10 cellular contexts compared by ENCODE assay signal in the genomic region with DNA sequence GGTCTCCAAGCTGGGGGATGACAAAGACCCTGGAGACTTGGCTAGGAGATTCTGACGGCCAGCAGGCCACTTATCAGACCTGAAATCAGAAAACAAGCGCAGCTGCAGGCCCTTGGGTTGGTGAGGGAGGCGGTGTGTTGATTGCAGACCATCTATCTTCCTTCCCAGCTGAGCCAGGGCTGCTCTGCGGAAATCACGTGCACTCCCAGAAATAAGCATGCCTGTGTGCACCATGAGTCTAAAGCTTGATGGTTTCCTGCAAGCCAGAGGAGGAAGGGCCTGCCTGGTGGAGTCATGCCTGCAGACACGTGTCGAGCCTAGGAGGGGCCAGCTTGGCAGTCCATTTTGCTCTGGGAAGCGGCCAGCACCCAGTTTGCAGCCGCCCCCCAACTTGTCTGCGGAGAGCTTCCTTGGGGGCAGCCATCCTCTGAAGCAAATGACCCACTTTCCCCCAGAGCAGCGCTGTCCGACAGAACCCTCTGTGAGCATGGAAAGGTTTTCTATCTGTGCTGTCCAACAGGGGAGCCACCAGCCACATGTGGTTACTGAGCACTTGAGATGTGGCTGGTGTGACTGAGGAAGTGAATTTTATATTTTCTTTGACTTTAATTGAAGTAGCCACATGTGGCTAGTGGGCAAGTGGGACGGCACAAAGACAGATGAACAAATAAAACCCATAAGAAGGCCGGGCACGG.
A peak's percentile ranks its signal among the peaks of the same experiment; 100 is the strongest.
DNase-seq lines count a peak whose midpoint lies in the region; ATAC-seq and TF ChIP-seq lines count a peak whose summit lies in the region.
"Had no signal": no experiment of that assay in that cellular context is flagged by ENCODE, and none has a peak within 500 bp of the region (broad histone marks: within the 10 kb centered on the region; RNA-seq: fewer than 3 reads in every experiment).

No MANE protein-coding gene starts in this region.

- intact Hi-C loops in CD14-positive monocyte (cut with micrococcal nuclease) = no loop called here

- H3K27me3 Mint-ChIP-seq in CD14-positive monocyte (ENCODE audit: low read depth in 3 of 3) (peaks cover 0 to 16% (median 0%) of the 10 kb centered on the region in 3 donors), mesothelial cell of epicardium (ENCODE audit: low read depth) (no peaks in the 10 kb centered on the region)
- no peaks in the 10 kb centered on the region for H3K27me3 Mint-ChIP-seq in activated T-helper 17 cell treated with anti-CD3 and anti-CD28 coated beads, Interleukin-2, amount 50 U/mL, for 72 hours

- H3K4me1 Mint-ChIP-seq in CD14-positive monocyte = peaks cover 13% of the 10 kb centered on the region
- H3K4me1 Mint-ChIP-seq in mesothelial cell of epicardium = peaks cover 16% of the 10 kb centered on the region
- no peaks in the 10 kb centered on the region for H3K4me1 Mint-ChIP-seq in activated T-helper 17 cell treated with anti-CD3 and anti-CD28 coated beads, Interleukin-2, amount 50 U/mL, for 72 hours

- no peaks in the 10 kb centered on the region for H4K20me1 ChIP-seq in fibroblast of lung (ENCODE audit: control insufficient read depth, extremely low read depth, insufficient read depth, low read length)

- peak; percentile 52 for DNase-seq in CD14-positive monocyte (ENCODE audit: low spot score)
- DNase-seq in NCI-H146 treated with DMSO at 0.1 percent for 48 hours (lab: John Stamatoyannopoulos, UW; ENCODE audit: unreplicated experiment) = peak; percentile 7
- DNase-seq in fibroblast of lung (ENCODE audit: low read depth in 2 of 2) = peak; percentile 28 to 50
- no peak for DNase-seq in mesothelial cell of epicardium (ENCODE audit: low spot score in 2 of 2, unreplicated experiment in 2 of 2)
- no peak for DNase-seq in NCI-H2171 (lab: John Stamatoyannopoulos, UW)
- no peak for DNase-seq in NCI-H2196 treated with DMSO at 0.1 percent for 48 hours (lab: John Stamatoyannopoulos, UW; ENCODE audit: unreplicated experiment)
- DNase-seq: MM.1S, WERI-Rb-1 had no signal

- H3K36me3 Mint-ChIP-seq in CD14-positive monocyte (no peaks in the 10 kb centered on the region), mesothelial cell of epicardium (peaks cover 1% of the 10 kb centered on the region)
- H3K36me3 Mint-ChIP-seq in activated T-helper 17 cell treated with anti-CD3 and anti-CD28 coated beads, Interleukin-2, amount 50 U/mL, for 72 hours (ENCODE audit: low read depth) = no peaks in the 10 kb centered on the region

- no peak overlapping the region for H3K4me2 ChIP-seq in fibroblast of lung (ENCODE audit: extremely low read depth, insufficient read depth, low read length)

- no peak overlapping the region for H2AFZ ChIP-seq in fibroblast of lung (ENCODE audit: low read length)

- no peaks in the 10 kb centered on the region for H3K36me3 ChIP-seq in fibroblast of lung (ENCODE audit: control insufficient read depth, insufficient read depth, low read length)
- H3K36me3 ChIP-seq: WERI-Rb-1 had no signal

- H3K9me3 Mint-ChIP-seq in CD14-positive monocyte (peaks cover 0 to 18% (median 9%) of the 10 kb centered on the region in 7 donors), mesothelial cell of epicardium (peaks cover 19% of the 10 kb centered on the region)
- H3K9me3 Mint-ChIP-seq in activated T-helper 17 cell treated with anti-CD3 and anti-CD28 coated beads, Interleukin-2, amount 50 U/mL, for 72 hours = no peaks in the 10 kb centered on the region

- H3K27ac Mint-ChIP-seq in CD14-positive monocyte (peak overlapping the region in 3 of 7 donors; percentile 14 to 74 (median 53)), mesothelial cell of epicardium (peak overlapping the region; percentile 16)
- H3K27ac Mint-ChIP-seq in activated T-helper 17 cell treated with anti-CD3 and anti-CD28 coated beads, Interleukin-2, amount 50 U/mL, for 72 hours = no peak overlapping the region

- H3K4me3 Mint-ChIP-seq in CD14-positive monocyte (no peak overlapping the region), mesothelial cell of epicardium (no peak overlapping the region)
- no peak overlapping the region for H3K4me3 Mint-ChIP-seq in activated T-helper 17 cell treated with anti-CD3 and anti-CD28 coated beads, Interleukin-2, amount 50 U/mL, for 72 hours

- no peaks in the 10 kb centered on the region for H3K79me2 ChIP-seq in fibroblast of lung (ENCODE audit: control insufficient read depth, insufficient read depth, low read length)

- no peak for ATAC-seq in GM18520 (IDR thresholded peaks at IDR 0.05; ENCODE audit: unreplicated experiment)
- ATAC-seq in activated T-helper 17 cell treated with anti-CD3 and anti-CD28 coated beads, Interleukin-2, amount 50 U/mL, for 72 hours (replicated peaks) = no peak

- H3K9me3 ChIP-seq in fibroblast of lung (ENCODE audit: control insufficient read depth, insufficient read depth, low read depth, low read length) = no peaks in the 10 kb centered on the region

- TF ChIP-seq CTCF in CD14-positive monocyte (IDR thresholded peaks at IDR 0.05) (no peak), fibroblast of lung (conservative IDR thresholded peaks at IDR 0.05 in 1 of 2, IDR thresholded peaks at IDR 0.05 in 1 of 2; ENCODE audit: low read depth in 1 of 2, low read length in 2 of 2) (no peak), mesothelial cell of epicardium (IDR thresholded peaks at IDR 0.05; ENCODE audit: unreplicated experiment) (no peak)

- H3K4me1 ChIP-seq in fibroblast of lung (ENCODE audit: control insufficient read depth, extremely low read depth, insufficient read depth, low read length) = no peaks in the 10 kb centered on the region

- no peak overlapping the region for H3K4me3 ChIP-seq in fibroblast of lung (replicated peaks in 1 of 4; ENCODE audit: control extremely low read depth in 1 of 4, insufficient read depth in 1 of 4, low read depth in 3 of 4, low read length in 4 of 4)

- H3K9ac ChIP-seq in fibroblast of lung (ENCODE audit: insufficient read depth, low read length) = no peak overlapping the region

- no peaks in the 10 kb centered on the region for H3K27me3 ChIP-seq in fibroblast of lung (ENCODE audit: control insufficient read depth, insufficient read depth, low read length)

- no peak overlapping the region for H3K27ac ChIP-seq in fibroblast of lung (ENCODE audit: insufficient read depth, low read length)
- H3K27ac ChIP-seq: WERI-Rb-1 had no signal

Comparison
In these comparisons a context has a peak if more than half of its experiments do, and no peak if none do; other contexts are left out.
1. DNase-seq: peak in CD14-positive monocyte (single experiment), NCI-H146 treated with DMSO at 0.1 percent for 48 hours (single experiment) and fibroblast of lung (2 of 2); none in mesothelial cell of epicardium (0 of 2), NCI-H2171 (single experiment) and NCI-H2196 treated with DMSO at 0.1 percent for 48 hours (single experiment).